ENCODE assay signal across 1 cellular context in the genomic region with DNA sequence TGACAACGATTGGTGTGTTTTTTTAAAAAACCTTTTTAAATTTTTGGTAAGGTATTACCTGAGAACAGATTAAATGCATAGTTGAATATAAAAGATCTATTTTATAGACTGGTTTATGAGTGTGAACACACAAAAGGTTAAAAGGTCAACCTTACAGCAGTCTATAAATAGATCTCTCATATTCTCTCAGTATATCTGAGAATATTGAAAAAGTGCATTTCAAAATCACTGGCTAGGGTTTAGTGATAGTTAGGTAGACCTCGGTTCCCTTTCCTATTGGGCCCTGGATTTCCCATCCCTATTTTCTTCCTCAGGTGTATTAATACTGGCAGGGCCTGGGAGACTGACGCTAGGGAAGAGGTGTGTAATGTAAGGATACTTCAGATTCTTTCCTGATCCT.
TF ChIP-seq lines count a peak whose summit lies in the region.

No MANE protein-coding gene starts in this region.

TF ChIP-seq in HepG2, 621 proteins besides CTCF, POLR2A, EP300 and RAD21:
- TF ChIP-seq HMG20B (CRISPR knock-in tag; conservative IDR thresholded peaks at IDR 0.05): no peak
- TF ChIP-seq, protein P1, sequence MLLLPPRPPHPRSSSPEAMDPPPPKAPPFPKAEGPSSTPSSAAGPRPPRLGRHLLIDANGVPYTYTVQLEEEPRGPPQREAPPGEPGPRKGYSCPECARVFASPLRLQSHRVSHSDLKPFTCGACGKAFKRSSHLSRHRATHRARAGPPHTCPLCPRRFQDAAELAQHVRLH (CRISPR knock-in tag; IDR thresholded peaks at IDR 0.05; ENCODE audit: borderline replicate concordance, low read depth): no peak
- TF ChIP-seq HOXA7 (CRISPR knock-in tag; IDR thresholded peaks at IDR 0.05): no peak
- TF ChIP-seq MAFG (CRISPR knock-in tag; IDR thresholded peaks at IDR 0.05): no peak
- no peak for TF ChIP-seq TSC22D2 (CRISPR knock-in tag; IDR thresholded peaks at IDR 0.05; ENCODE audit: borderline replicate concordance)
- no peak for TF ChIP-seq NBN (conservative IDR thresholded peaks at IDR 0.05)
- TF ChIP-seq, protein P2, sequence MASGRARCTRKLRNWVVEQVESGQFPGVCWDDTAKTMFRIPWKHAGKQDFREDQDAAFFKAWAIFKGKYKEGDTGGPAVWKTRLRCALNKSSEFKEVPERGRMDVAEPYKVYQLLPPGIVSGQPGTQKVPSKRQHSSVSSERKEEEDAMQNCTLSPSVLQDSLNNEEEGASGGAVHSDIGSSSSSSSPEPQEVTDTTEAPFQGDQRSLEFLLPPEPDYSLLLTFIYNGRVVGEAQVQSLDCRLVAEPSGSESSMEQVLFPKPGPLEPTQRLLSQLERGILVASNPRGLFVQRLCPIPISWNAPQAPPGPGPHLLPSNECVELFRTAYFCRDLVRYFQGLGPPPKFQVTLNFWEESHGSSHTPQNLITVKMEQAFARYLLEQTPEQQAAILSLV (CRISPR knock-in tag; IDR thresholded peaks at IDR 0.05; ENCODE audit: borderline replicate concordance): no peak
- no peak for TF ChIP-seq SRSF9 (IDR thresholded peaks at IDR 0.05; ENCODE audit: borderline replicate concordance, insufficient read depth, low read depth, low read length, poor library complexity, severe bottlenecking)
- no peak for TF ChIP-seq ZNF891 (CRISPR knock-in tag; IDR thresholded peaks at IDR 0.05)
- no peak for TF ChIP-seq ZNF17 (CRISPR knock-in tag; IDR thresholded peaks at IDR 0.05)
- TF ChIP-seq KAT2B (IDR thresholded peaks at IDR 0.05; ENCODE audit: borderline replicate concordance, low read depth, low read length): no peak
